In genomic region chr16:6104423-6104822, GRCh38 we compare ENCODE assay signal across 22 cellular contexts.
"Had no signal": no experiment of that assay in that cellular context is flagged by ENCODE, and none has a peak within 500 bp of the region (broad histone marks: within the 10 kb centered on the region; RNA-seq: fewer than 3 reads in every experiment).

No MANE protein-coding gene starts in this region.

- H3K36me3 ChIP-seq: gastrocnemius medialis, heart right ventricle, prostate gland, right lobe of liver, suprapubic skin, thyroid gland, upper lobe of left lung, uterus had no signal

- H3K4me1 ChIP-seq: gastrocnemius medialis, heart right ventricle, parathyroid adenoma, prostate gland, right lobe of liver, suprapubic skin, thyroid gland, upper lobe of left lung, uterus had no signal

- ATAC-seq: gastrocnemius medialis; heart right ventricle; naive thymus-derived CD4-positive, alpha-beta T cell; right lobe of liver; stimulated activated effector memory CD8-positive, alpha-beta T cell treated with anti-CD3 and anti-CD28 coated beads, Interleukin-12 subunit alpha, Interleukin-12 subunit beta, amount 100 ng/mL, for 72 hours; stimulated activated naive CD8-positive, alpha-beta T cell treated with anti-CD3 and anti-CD28 coated beads, Interleukin-15, Interleukin-2, amounts not matched to agents 100 U/mL and 50 U/mL, for 24 hours had no signal

- H3K4me3 Mint-ChIP-seq: naive thymus-derived CD4-positive, alpha-beta T cell; nephron progenitor cell; stimulated activated effector memory CD8-positive, alpha-beta T cell treated with anti-CD3 and anti-CD28 coated beads, Interleukin-12 subunit alpha, Interleukin-12 subunit beta, amount 100 ng/mL, for 72 hours had no signal

- H3K4me1 Mint-ChIP-seq: naive thymus-derived CD4-positive, alpha-beta T cell; nephron progenitor cell; stimulated activated effector memory CD8-positive, alpha-beta T cell treated with anti-CD3 and anti-CD28 coated beads, Interleukin-12 subunit alpha, Interleukin-12 subunit beta, amount 100 ng/mL, for 72 hours had no signal

- H3K9ac ChIP-seq: parathyroid adenoma had no signal

- H3K79me2 ChIP-seq: parathyroid adenoma had no signal

- H3K27ac ChIP-seq: gastrocnemius medialis, heart right ventricle, parathyroid adenoma, prostate gland, right lobe of liver, suprapubic skin, thyroid gland, upper lobe of left lung, uterus had no signal

- H3K27me3 Mint-ChIP-seq: naive thymus-derived CD4-positive, alpha-beta T cell had no signal

- H2AFZ ChIP-seq: parathyroid adenoma had no signal

- DNase-seq: dorsolateral prefrontal cortex; effector memory CD4-positive, alpha-beta T cell; gastrocnemius medialis; heart right ventricle; kidney glomerular epithelial cell; mammary epithelial cell; naive thymus-derived CD4-positive, alpha-beta T cell; nephron progenitor cell; retina; right lobe of liver; stimulated activated CD4-positive, alpha-beta T cell treated with anti-CD3 and anti-CD28 coated beads, Interleukin-4, amount 100 ng/mL, for 1 hour; stimulated activated CD8-positive, alpha-beta memory T cell treated with anti-CD3 and anti-CD28 coated beads, Interleukin-4, amount 100 ng/mL, for 48 hours; stimulated activated naive CD8-positive, alpha-beta T cell treated with anti-CD3 and anti-CD28 coated beads, Interleukin-15, Interleukin-2, amounts not matched to agents 100 U/mL and 50 U/mL, for 24 hours; thyroid gland; upper lobe of left lung; uterus had no signal

- H3K9me3 ChIP-seq: gastrocnemius medialis, heart right ventricle, prostate gland, right lobe of liver, thyroid gland, upper lobe of left lung, uterus had no signal

- FAIRE-seq: endometrium, islet of Langerhans had no signal

- H3K4me3 ChIP-seq: dorsolateral prefrontal cortex, gastrocnemius medialis, heart right ventricle, prostate gland, right lobe of liver, suprapubic skin, thyroid gland, upper lobe of left lung, uterus had no signal

- H3K27me3 ChIP-seq: gastrocnemius medialis, heart right ventricle, right lobe of liver, suprapubic skin, thyroid gland, upper lobe of left lung, uterus had no signal

- H3K36me3 Mint-ChIP-seq: stimulated activated effector memory CD8-positive, alpha-beta T cell treated with anti-CD3 and anti-CD28 coated beads, Interleukin-12 subunit alpha, Interleukin-12 subunit beta, amount 100 ng/mL, for 72 hours had no signal

- H3K27ac Mint-ChIP-seq: naive thymus-derived CD4-positive, alpha-beta T cell; nephron progenitor cell; stimulated activated effector memory CD8-positive, alpha-beta T cell treated with anti-CD3 and anti-CD28 coated beads, Interleukin-12 subunit alpha, Interleukin-12 subunit beta, amount 100 ng/mL, for 72 hours had no signal
